ENCODE assay signal across 26 cellular contexts in genomic region chr2:175741164-175741563, GRCh38.
"Had no signal": no experiment of that assay in that cellular context is flagged by ENCODE, and none has a peak within 500 bp of the region (broad histone marks: within the 10 kb centered on the region; RNA-seq: fewer than 3 reads in every experiment).

No MANE protein-coding gene starts in this region.

- FAIRE-seq: urothelium cell line had no signal

- H3K27ac ChIP-seq: stomach, suprapubic skin, testis, thoracic aorta, thyroid gland, tibial artery, tibial nerve, transverse colon, upper lobe of left lung, upper lobe of right lung, uterus, vagina had no signal

- H3K4me3 ChIP-seq: stomach, suprapubic skin, testis, thoracic aorta, thyroid gland, tibial artery, tibial nerve, transverse colon, upper lobe of left lung, upper lobe of right lung, uterus, vagina had no signal

- H3K9me3 ChIP-seq: stomach, suprapubic skin, testis, thoracic aorta, thyroid gland, tibial artery, tibial nerve, transverse colon, upper lobe of left lung, upper lobe of right lung, uterus, vagina had no signal

- H3K4me1 ChIP-seq: stomach, suprapubic skin, testis, thyroid gland, tibial artery, tibial nerve, transverse colon, upper lobe of left lung, upper lobe of right lung, uterus, vagina had no signal

- ATAC-seq: stimulated activated effector memory CD8-positive, alpha-beta T cell treated with anti-CD3 and anti-CD28 coated beads, Interleukin-12 subunit alpha, Interleukin-12 subunit beta, amount 100 ng/mL, for 72 hours; stimulated activated memory B cell treated with anti-CD40 and anti-IgM and Interleukin-4, amounts not matched to agents 10 μg/mL and 1 μg/mL and 100 μg/mL, for 72 hours; stimulated activated naive B cell treated with anti-CD40 and anti-IgM and Interleukin-4, amounts not matched to agents 10 μg/mL and 1 μg/mL and 100 μg/mL, for 72 hours; stimulated activated naive CD8-positive, alpha-beta T cell treated with anti-CD3 and anti-CD28 coated beads, Interleukin-15, amount 100 ng/mL, for 72 hours; stimulated activated naive CD8-positive, alpha-beta T cell treated with anti-CD3 and anti-CD28 coated beads, Interleukin-15, Interleukin-2, amounts not matched to agents 100 U/mL and 50 U/mL, for 24 hours; upper lobe of right lung had no signal

- H3K27me3 ChIP-seq: suprapubic skin, testis, thyroid gland, tibial artery, tibial nerve, upper lobe of left lung, upper lobe of right lung, uterus, vagina had no signal

- DNase-seq: stimulated activated CD4-positive, alpha-beta T cell treated with anti-CD3 and anti-CD28 coated beads, Interleukin-2, amount 100 ng/mL, for 48 hours; stimulated activated CD4-positive, alpha-beta T cell treated with anti-CD3 and anti-CD28 coated beads, Interleukin-4, amount 100 ng/mL, for 1 hour; stimulated activated CD4-positive, alpha-beta T cell treated with anti-CD3 and anti-CD28 coated beads, Interleukin-4, amount 100 ng/mL, for 24 hours; stimulated activated CD4-positive, alpha-beta T cell treated with anti-CD3 and anti-CD28 coated beads, Interleukin-4, amount 100 ng/mL, for 4 hours; stimulated activated CD8-positive, alpha-beta memory T cell treated with anti-CD3 and anti-CD28 coated beads, Interleukin-4, amount 100 ng/mL, for 48 hours; stimulated activated naive B cell treated with anti-CD40 and anti-IgM and Interleukin-4, amounts not matched to agents 10 μg/mL and 1 μg/mL and 100 μg/mL, for 72 hours; stimulated activated naive CD4-positive, alpha-beta T cell; stimulated activated naive CD4-positive, alpha-beta T cell treated with Interleukin-2 at 50 U/mL for 16 hours; stimulated activated naive CD8-positive, alpha-beta T cell treated with anti-CD3 and anti-CD28 coated beads, Interleukin-15, amount 100 ng/mL, for 72 hours; stimulated activated naive CD8-positive, alpha-beta T cell treated with anti-CD3 and anti-CD28 coated beads, Interleukin-15, Interleukin-2, amounts not matched to agents 100 U/mL and 50 U/mL, for 24 hours; stomach; substantia nigra; testis; thyroid gland; tibial artery; transverse colon; upper lobe of left lung; upper lobe of right lung; uterus had no signal

- H3K36me3 ChIP-seq: stomach, suprapubic skin, thoracic aorta, thyroid gland, tibial artery, tibial nerve, transverse colon, upper lobe of left lung, upper lobe of right lung, uterus, vagina had no signal
